In the genomic region with DNA sequence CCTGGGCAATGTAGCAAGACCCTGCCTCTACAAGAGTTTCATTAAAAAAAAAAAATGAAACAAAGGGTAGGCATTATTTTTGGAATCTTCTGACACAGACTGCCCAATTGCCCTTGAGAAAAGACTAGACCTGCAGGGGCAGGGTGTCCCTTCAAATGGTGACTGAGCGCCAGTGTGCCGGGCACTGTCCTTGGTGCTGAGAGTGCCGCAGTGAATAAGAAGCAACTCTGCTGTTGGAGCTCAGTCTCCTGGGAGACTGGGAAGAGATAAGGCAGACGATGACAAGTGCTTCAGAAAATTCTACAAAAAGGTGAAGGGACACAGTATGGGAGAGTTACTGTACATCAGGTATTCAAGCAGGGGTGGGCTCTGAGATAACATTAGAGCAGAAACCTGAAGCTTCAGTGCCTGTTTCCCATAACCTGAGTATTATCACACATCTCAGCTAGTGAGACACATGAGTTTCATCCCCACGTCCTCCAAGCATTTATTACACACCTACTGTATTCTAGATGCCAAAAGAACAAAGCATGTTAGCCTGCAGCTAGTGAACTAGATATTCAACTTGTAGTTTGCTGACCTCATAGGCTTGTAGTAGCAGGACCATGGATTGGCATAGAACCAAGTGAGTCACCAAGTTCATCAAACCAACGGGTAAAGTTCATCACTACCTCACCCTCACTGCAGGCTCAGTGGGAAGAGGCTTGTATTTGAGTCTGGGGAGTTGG, we compare ENCODE assay signal across 1 cellular context.
TF ChIP-seq lines count a peak whose summit lies in the region.

No MANE protein-coding gene starts in this region.

TF ChIP-seq in HepG2, 621 proteins besides CTCF, POLR2A, EP300 and RAD21 (continued from another document and continues in another):
- TF ChIP-seq, protein P1, sequence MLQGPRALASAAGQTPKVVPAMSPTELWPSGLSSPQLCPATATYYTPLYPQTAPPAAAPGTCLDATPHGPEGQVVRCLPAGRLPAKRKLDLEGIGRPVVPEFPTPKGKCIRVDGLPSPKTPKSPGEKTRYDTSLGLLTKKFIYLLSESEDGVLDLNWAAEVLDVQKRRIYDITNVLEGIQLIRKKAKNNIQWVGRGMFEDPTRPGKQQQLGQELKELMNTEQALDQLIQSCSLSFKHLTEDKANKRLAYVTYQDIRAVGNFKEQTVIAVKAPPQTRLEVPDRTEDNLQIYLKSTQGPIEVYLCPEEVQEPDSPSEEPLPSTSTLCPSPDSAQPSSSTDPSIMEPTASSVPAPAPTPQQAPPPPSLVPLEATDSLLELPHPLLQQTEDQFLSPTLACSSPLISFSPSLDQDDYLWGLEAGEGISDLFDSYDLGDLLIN (CRISPR knock-in tag; IDR thresholded peaks at IDR 0.05; ENCODE audit: borderline replicate concordance) = no peak
- peak; percentile 63; the same call in 1 of the 2 replicates for TF ChIP-seq MIXL1 (CRISPR knock-in tag; IDR thresholded peaks at IDR 0.05)
- peak; percentile 69 for TF ChIP-seq KMT2B (CRISPR knock-in tag; IDR thresholded peaks at IDR 0.05)
- TF ChIP-seq KLF11 (CRISPR knock-in tag; IDR thresholded peaks at IDR 0.05) = peak; percentile 81
- TF ChIP-seq SP140L (CRISPR knock-in tag; IDR thresholded peaks at IDR 0.05; ENCODE audit: borderline replicate concordance) = peak; percentile 88; the same call in 1 of the 2 replicates
- TF ChIP-seq SP4 (CRISPR knock-in tag; IDR thresholded peaks at IDR 0.05) = no peak
- peak; percentile 68; the same call in 1 of the 2 replicates for TF ChIP-seq SIN3A (IDR thresholded peaks at IDR 0.05; ENCODE audit: borderline replicate concordance, low read depth, low read length)
- TF ChIP-seq ZFX (CRISPR knock-in tag; IDR thresholded peaks at IDR 0.05; ENCODE audit: low read depth) = 0 out of 2 replicates have a peak, but pooled peaks have one; percentile 17
- no peak for TF ChIP-seq PHF21A (CRISPR knock-in tag; IDR thresholded peaks at IDR 0.05)
- no peak for TF ChIP-seq ATRX (CRISPR knock-in tag; IDR thresholded peaks at IDR 0.05; ENCODE audit: borderline replicate concordance)
- TF ChIP-seq, protein P2, sequence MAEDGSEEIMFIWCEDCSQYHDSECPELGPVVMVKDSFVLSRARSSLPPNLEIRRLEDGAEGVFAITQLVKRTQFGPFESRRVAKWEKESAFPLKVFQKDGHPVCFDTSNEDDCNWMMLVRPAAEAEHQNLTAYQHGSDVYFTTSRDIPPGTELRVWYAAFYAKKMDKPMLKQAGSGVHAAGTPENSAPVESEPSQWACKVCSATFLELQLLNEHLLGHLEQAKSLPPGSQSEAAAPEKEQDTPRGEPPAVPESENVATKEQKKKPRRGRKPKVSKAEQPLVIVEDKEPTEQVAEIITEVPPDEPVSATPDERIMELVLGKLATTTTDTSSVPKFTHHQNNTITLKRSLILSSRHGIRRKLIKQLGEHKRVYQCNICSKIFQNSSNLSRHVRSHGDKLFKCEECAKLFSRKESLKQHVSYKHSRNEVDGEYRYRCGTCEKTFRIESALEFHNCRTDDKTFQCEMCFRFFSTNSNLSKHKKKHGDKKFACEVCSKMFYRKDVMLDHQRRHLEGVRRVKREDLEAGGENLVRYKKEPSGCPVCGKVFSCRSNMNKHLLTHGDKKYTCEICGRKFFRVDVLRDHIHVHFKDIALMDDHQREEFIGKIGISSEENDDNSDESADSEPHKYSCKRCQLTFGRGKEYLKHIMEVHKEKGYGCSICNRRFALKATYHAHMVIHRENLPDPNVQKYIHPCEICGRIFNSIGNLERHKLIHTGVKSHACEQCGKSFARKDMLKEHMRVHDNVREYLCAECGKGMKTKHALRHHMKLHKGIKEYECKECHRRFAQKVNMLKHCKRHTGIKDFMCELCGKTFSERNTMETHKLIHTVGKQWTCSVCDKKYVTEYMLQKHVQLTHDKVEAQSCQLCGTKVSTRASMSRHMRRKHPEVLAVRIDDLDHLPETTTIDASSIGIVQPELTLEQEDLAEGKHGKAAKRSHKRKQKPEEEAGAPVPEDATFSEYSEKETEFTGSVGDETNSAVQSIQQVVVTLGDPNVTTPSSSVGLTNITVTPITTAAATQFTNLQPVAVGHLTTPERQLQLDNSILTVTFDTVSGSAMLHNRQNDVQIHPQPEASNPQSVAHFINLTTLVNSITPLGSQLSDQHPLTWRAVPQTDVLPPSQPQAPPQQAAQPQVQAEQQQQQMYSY (CRISPR knock-in tag; IDR thresholded peaks at IDR 0.05) = 0 out of 2 replicates have a peak, but pooled peaks have one; percentile 22
- TF ChIP-seq ZNF816 (CRISPR knock-in tag; IDR thresholded peaks at IDR 0.05; ENCODE audit: borderline replicate concordance) = 0 out of 2 replicates have a peak, but pooled peaks have one; percentile 43
- TF ChIP-seq, protein P3, sequence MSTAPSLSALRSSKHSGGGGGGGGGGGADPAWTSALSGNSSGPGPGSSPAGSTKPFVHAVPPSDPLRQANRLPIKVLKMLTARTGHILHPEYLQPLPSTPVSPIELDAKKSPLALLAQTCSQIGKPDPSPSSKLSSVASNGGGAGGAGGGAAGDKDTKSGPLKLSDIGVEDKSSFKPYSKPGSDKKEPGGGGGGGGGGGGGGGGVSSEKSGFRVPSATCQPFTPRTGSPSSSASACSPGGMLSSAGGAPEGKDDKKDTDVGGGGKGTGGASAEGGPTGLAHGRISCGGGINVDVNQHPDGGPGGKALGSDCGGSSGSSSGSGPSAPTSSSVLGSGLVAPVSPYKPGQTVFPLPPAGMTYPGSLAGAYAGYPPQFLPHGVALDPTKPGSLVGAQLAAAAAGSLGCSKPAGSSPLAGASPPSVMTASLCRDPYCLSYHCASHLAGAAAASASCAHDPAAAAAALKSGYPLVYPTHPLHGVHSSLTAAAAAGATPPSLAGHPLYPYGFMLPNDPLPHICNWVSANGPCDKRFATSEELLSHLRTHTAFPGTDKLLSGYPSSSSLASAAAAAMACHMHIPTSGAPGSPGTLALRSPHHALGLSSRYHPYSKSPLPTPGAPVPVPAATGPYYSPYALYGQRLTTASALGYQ (CRISPR knock-in tag; IDR thresholded peaks at IDR 0.05) = peak; percentile 43; the same call in 1 of the 2 replicates
- TF ChIP-seq ZNF335 (CRISPR knock-in tag; IDR thresholded peaks at IDR 0.05) = 0 out of 2 replicates have a peak, but pooled peaks have one; percentile 71
- TF ChIP-seq, protein P4, sequence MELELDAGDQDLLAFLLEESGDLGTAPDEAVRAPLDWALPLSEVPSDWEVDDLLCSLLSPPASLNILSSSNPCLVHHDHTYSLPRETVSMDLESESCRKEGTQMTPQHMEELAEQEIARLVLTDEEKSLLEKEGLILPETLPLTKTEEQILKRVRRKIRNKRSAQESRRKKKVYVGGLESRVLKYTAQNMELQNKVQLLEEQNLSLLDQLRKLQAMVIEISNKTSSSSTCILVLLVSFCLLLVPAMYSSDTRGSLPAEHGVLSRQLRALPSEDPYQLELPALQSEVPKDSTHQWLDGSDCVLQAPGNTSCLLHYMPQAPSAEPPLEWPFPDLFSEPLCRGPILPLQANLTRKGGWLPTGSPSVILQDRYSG (CRISPR knock-in tag; IDR thresholded peaks at IDR 0.05) = 0 out of 2 replicates have a peak, but pooled peaks have one; percentile 82
- 0 out of 2 replicates have a peak, but pooled peaks have one; percentile 32 for TF ChIP-seq ZNF746 (CRISPR knock-in tag; IDR thresholded peaks at IDR 0.05)
- peak; percentile 75; the same call in 1 of the 2 replicates for TF ChIP-seq MXD4 (CRISPR knock-in tag; IDR thresholded peaks at IDR 0.05)
- TF ChIP-seq, protein P5, sequence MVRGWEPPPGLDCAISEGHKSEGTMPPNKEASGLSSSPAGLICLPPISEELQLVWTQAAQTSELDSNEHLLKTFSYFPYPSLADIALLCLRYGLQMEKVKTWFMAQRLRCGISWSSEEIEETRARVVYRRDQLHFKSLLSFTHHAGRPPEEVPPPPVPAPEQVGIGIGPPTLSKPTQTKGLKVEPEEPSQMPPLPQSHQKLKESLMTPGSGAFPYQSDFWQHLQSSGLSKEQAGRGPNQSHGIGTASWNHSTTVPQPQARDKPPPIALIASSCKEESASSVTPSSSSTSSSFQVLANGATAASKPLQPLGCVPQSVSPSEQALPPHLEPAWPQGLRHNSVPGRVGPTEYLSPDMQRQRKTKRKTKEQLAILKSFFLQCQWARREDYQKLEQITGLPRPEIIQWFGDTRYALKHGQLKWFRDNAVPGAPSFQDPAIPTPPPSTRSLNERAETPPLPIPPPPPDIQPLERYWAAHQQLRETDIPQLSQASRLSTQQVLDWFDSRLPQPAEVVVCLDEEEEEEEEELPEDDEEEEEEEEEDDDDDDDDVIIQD (CRISPR knock-in tag; IDR thresholded peaks at IDR 0.05; ENCODE audit: low read depth) = peak; percentile 38; the same call in 1 of the 2 replicates
- no peak for TF ChIP-seq ARNTL (CRISPR knock-in tag; IDR thresholded peaks at IDR 0.05)
- TF ChIP-seq, protein P6, sequence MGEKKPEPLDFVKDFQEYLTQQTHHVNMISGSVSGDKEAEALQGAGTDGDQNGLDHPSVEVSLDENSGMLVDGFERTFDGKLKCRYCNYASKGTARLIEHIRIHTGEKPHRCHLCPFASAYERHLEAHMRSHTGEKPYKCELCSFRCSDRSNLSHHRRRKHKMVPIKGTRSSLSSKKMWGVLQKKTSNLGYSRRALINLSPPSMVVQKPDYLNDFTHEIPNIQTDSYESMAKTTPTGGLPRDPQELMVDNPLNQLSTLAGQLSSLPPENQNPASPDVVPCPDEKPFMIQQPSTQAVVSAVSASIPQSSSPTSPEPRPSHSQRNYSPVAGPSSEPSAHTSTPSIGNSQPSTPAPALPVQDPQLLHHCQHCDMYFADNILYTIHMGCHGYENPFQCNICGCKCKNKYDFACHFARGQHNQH (CRISPR knock-in tag; IDR thresholded peaks at IDR 0.05) = 0 out of 2 replicates have a peak, but pooled peaks have one; percentile 31
- peak; percentile 24; the same call in 1 of the 2 replicates for TF ChIP-seq THAP11 (CRISPR knock-in tag; IDR thresholded peaks at IDR 0.05)
- peak; percentile 68; the same call in 1 of the 2 replicates for TF ChIP-seq ZNF772 (CRISPR knock-in tag; IDR thresholded peaks at IDR 0.05)
- no peak for TF ChIP-seq ZNF598 (CRISPR knock-in tag; IDR thresholded peaks at IDR 0.05; ENCODE audit: borderline replicate concordance)
- TF ChIP-seq TBL1XR1 (IDR thresholded peaks at IDR 0.05; ENCODE audit: borderline replicate concordance, low read length, partially characterized antibody) = no peak
- TF ChIP-seq ZNF510 (CRISPR knock-in tag; IDR thresholded peaks at IDR 0.05; ENCODE audit: low read depth) = no peak
- TF ChIP-seq ZNF260 (CRISPR knock-in tag; IDR thresholded peaks at IDR 0.05; ENCODE audit: borderline replicate concordance, low read depth) = no peak
- peak; percentile 33; the same call in 1 of the 2 replicates for TF ChIP-seq HDAC1 (CRISPR knock-in tag; IDR thresholded peaks at IDR 0.05)
- TF ChIP-seq SYNCRIP (IDR thresholded peaks at IDR 0.05; ENCODE audit: insufficient read depth, low read depth, low read length) = no peak
- TF ChIP-seq, protein P7, sequence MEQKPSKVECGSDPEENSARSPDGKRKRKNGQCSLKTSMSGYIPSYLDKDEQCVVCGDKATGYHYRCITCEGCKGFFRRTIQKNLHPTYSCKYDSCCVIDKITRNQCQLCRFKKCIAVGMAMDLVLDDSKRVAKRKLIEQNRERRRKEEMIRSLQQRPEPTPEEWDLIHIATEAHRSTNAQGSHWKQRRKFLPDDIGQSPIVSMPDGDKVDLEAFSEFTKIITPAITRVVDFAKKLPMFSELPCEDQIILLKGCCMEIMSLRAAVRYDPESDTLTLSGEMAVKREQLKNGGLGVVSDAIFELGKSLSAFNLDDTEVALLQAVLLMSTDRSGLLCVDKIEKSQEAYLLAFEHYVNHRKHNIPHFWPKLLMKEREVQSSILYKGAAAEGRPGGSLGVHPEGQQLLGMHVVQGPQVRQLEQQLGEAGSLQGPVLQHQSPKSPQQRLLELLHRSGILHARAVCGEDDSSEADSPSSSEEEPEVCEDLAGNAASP (CRISPR knock-in tag; IDR thresholded peaks at IDR 0.05; ENCODE audit: borderline replicate concordance) = peak; percentile 66; the same call in 1 of the 2 replicates
- TF ChIP-seq PCBP1 (IDR thresholded peaks at IDR 0.05; ENCODE audit: borderline replicate concordance, low read depth, low read length) = no peak
- no peak for TF ChIP-seq YEATS4 (CRISPR knock-in tag; IDR thresholded peaks at IDR 0.05; ENCODE audit: borderline replicate concordance)
- TF ChIP-seq, protein P8, sequence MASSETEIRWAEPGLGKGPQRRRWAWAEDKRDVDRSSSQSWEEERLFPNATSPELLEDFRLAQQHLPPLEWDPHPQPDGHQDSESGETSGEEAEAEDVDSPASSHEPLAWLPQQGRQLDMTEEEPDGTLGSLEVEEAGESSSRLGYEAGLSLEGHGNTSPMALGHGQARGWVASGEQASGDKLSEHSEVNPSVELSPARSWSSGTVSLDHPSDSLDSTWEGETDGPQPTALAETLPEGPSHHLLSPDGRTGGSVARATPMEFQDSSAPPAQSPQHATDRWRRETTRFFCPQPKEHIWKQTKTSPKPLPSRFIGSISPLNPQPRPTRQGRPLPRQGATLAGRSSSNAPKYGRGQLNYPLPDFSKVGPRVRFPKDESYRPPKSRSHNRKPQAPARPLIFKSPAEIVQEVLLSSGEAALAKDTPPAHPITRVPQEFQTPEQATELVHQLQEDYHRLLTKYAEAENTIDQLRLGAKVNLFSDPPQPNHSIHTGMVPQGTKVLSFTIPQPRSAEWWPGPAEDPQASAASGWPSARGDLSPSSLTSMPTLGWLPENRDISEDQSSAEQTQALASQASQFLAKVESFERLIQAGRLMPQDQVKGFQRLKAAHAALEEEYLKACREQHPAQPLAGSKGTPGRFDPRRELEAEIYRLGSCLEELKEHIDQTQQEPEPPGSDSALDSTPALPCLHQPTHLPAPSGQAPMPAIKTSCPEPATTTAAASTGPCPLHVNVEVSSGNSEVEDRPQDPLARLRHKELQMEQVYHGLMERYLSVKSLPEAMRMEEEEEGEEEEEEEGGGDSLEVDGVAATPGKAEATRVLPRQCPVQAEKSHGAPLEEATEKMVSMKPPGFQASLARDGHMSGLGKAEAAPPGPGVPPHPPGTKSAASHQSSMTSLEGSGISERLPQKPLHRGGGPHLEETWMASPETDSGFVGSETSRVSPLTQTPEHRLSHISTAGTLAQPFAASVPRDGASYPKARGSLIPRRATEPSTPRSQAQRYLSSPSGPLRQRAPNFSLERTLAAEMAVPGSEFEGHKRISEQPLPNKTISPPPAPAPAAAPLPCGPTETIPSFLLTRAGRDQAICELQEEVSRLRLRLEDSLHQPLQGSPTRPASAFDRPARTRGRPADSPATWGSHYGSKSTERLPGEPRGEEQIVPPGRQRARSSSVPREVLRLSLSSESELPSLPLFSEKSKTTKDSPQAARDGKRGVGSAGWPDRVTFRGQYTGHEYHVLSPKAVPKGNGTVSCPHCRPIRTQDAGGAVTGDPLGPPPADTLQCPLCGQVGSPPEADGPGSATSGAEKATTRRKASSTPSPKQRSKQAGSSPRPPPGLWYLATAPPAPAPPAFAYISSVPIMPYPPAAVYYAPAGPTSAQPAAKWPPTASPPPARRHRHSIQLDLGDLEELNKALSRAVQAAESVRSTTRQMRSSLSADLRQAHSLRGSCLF (CRISPR knock-in tag; IDR thresholded peaks at IDR 0.05; ENCODE audit: borderline replicate concordance) = 0 out of 2 replicates have a peak, but pooled peaks have one; percentile 76
